In genomic region chr11:80699406-80700177, GRCh38 we compare ENCODE assay signal across 8 cellular contexts.
DNase-seq lines count a peak whose midpoint lies in the region; ATAC-seq and TF ChIP-seq lines count a peak whose summit lies in the region.
"Not testable (repeated sequence)": the region's sequence is repeated elsewhere in the genome, so short reads cannot be mapped to it uniquely, and the experiment has no call there.

No MANE protein-coding gene starts in this region.

- H3K9me3 Mint-ChIP-seq in Caco-2 (ENCODE audit: unreplicated experiment); WTC11: not testable (repeated sequence)

- H3K27ac ChIP-seq in PC-3 (ENCODE audit: low read length) (peak overlapping the region; percentile 97), skin epidermis (peak overlapping the region in 14 of 21 experiments; percentile 9 to 80 (median 59))

- H3K27me3 ChIP-seq in Caco-2 (replicated peaks; ENCODE audit: control insufficient read depth, insufficient read depth, low read length); PC-3 (ENCODE audit: low read length): not testable (repeated sequence)

- peak overlapping the region; percentile 81 for H3K9ac ChIP-seq in PC-3 (ENCODE audit: low read length)

- not testable (repeated sequence) for BruUV-seq in Caco-2 (replicated peaks; lab: Mats Ljungman, UMichigan); PC-3 (replicated peaks; lab: Mats Ljungman, UMichigan)

- H3K4me2 ChIP-seq in PC-3 (ENCODE audit: low read length) = peak overlapping the region; percentile 70

- H2AFZ ChIP-seq in PC-3 (ENCODE audit: low read length) = peak overlapping the region; percentile 40

- DNase-seq in Caco-2 (peak; percentile 25 to 53), NCI-H1092 (lab: John Stamatoyannopoulos, UW) (peak; percentile 67), PC-3 (peak; percentile 88), epithelial cell of esophagus (ENCODE audit: low read depth) (peak; percentile 90), midbrain (lab: John Stamatoyannopoulos, UW) (peak; percentile 1)
- DNase-seq in WTC11 (ENCODE audit: low spot score); left ventricle myocardium superior: not testable (repeated sequence)

- H3K9me2 ChIP-seq in PC-3 (replicated peaks; ENCODE audit: low read length) = not testable (repeated sequence)

- POLR2A ChIA-PET in Caco-2 (lab: Charles Lee); PC-3 (lab: Charles Lee; ENCODE audit: unreplicated experiment): not testable (repeated sequence)
- POLR2A ChIA-PET in WTC11 (lab: Charles Lee) = interaction anchor here (0.5 kb wide), 1 partner anchor 483 kb away, joined by 3 read pairs; no protein-coding TSS in a partner anchor

- H3K36me3 Mint-ChIP-seq in Caco-2 (ENCODE audit: insufficient read depth, unreplicated experiment); WTC11: not testable (repeated sequence)

- TF ChIP-seq CTCF in Caco-2 (IDR thresholded peaks at IDR 0.05; ENCODE audit: insufficient read depth in 1 of 2, low read depth in 1 of 2, low read length in 1 of 2, severe bottlenecking in 1 of 2, unreplicated experiment in 1 of 2); PC-3 (conservative IDR thresholded peaks at IDR 0.05; ENCODE audit: low read depth, low read length); WTC11 (IDR thresholded peaks at IDR 0.05); epithelial cell of esophagus (IDR thresholded peaks at IDR 0.05; ENCODE audit: insufficient read depth, low read depth, low read length, missing control alignments): not testable (repeated sequence)

- not testable (repeated sequence) for H3K36me3 ChIP-seq in Caco-2 (ENCODE audit: control insufficient read depth, insufficient read depth, low read length); PC-3 (ENCODE audit: low read depth, low read length)

- not testable (repeated sequence) for ATAC-seq in PC-3
- ATAC-seq in WTC11 (0 out of 2 replicates have a peak, but pooled peaks have one; percentile 34), left ventricle myocardium superior (peak; percentile 60)

- peak overlapping the region; percentile 11 for H3K27ac Mint-ChIP-seq in Caco-2 (ENCODE audit: unreplicated experiment)
- not testable (repeated sequence) for H3K27ac Mint-ChIP-seq in WTC11

- H3K4me3 Mint-ChIP-seq in Caco-2 (ENCODE audit: unreplicated experiment); WTC11: not testable (repeated sequence)

- intact Hi-C loops in Caco-2 (cut with micrococcal nuclease; ENCODE audit: unreplicated experiment); PC-3 (cut with micrococcal nuclease); left ventricle myocardium superior (cut with micrococcal nuclease): not testable (repeated sequence)

- H3K79me2 ChIP-seq in PC-3 (ENCODE audit: low read length) = not testable (repeated sequence)

- not testable (repeated sequence) for H3F3A ChIP-seq in PC-3 (ENCODE audit: low read length, unreplicated experiment)

- peaks cover 15% of the 10 kb centered on the region for H3K4me1 Mint-ChIP-seq in Caco-2 (ENCODE audit: low read depth, unreplicated experiment)
- peaks cover 14% of the 10 kb centered on the region for H3K4me1 Mint-ChIP-seq in WTC11

- CTCF ChIA-PET in Caco-2 (lab: Charles Lee); PC-3 (lab: Charles Lee); WTC11 (lab: Charles Lee): not testable (repeated sequence)

- H3K4me1 ChIP-seq in Caco-2 (peaks cover 11% of the 10 kb centered on the region), PC-3 (ENCODE audit: insufficient read depth, low read length) (peaks cover 50% of the 10 kb centered on the region)

- not testable (repeated sequence) for H3K4me3 ChIP-seq in Caco-2 (ENCODE audit: low read depth, low read length); epithelial cell of esophagus (ENCODE audit: low read length); skin epidermis
- peak overlapping the region; percentile 53 for H3K4me3 ChIP-seq in PC-3 (ENCODE audit: low read length)

- H3K9me3 ChIP-seq in Caco-2; PC-3 (ENCODE audit: low read length): not testable (repeated sequence)

- H4K20me1 ChIP-seq in PC-3 (ENCODE audit: low read length) = not testable (repeated sequence)

- not testable (repeated sequence) for H3K27me3 Mint-ChIP-seq in Caco-2 (ENCODE audit: insufficient read depth, unreplicated experiment); WTC11 (ENCODE audit: low read depth)
